In genomic region chr10:3874606-3874987, GRCh38 we compare ENCODE assay signal across 7 cellular contexts.
DNase-seq lines count a peak whose midpoint lies in the region; ATAC-seq and TF ChIP-seq lines count a peak whose summit lies in the region.
"Not testable (repeated sequence)": the region's sequence is repeated elsewhere in the genome, so short reads cannot be mapped to it uniquely, and the experiment has no call there.

No MANE protein-coding gene starts in this region.

- ATAC-seq in activated CD8-positive, alpha-beta T cell treated with anti-CD3 and anti-CD28 coated beads for 36 hours; naive thymus-derived CD4-positive, alpha-beta T cell; stimulated activated naive B cell treated with anti-CD40 and anti-IgM and Interleukin-4, amounts not matched to agents 10 μg/mL and 1 μg/mL and 100 μg/mL, for 72 hours (replicated peaks): not testable (repeated sequence)

- TF ChIP-seq CTCF in MM.1S (IDR thresholded peaks at IDR 0.05; ENCODE audit: low read length); activated CD8-positive, alpha-beta T cell treated with anti-CD3 and anti-CD28 coated beads for 36 hours (IDR thresholded peaks at IDR 0.05); ascending aorta (IDR thresholded peaks at IDR 0.05); esophagus squamous epithelium (IDR thresholded peaks at IDR 0.05): not testable (repeated sequence)

- not testable (repeated sequence) for H3K36me3 Mint-ChIP-seq in activated CD8-positive, alpha-beta T cell treated with anti-CD3 and anti-CD28 coated beads for 36 hours (ENCODE audit: low read depth); naive thymus-derived CD4-positive, alpha-beta T cell; stimulated activated naive B cell treated with anti-CD40 and anti-IgM and Interleukin-4, amounts not matched to agents 10 μg/mL and 1 μg/mL and 100 μg/mL, for 72 hours

- not testable (repeated sequence) for H3K27me3 Mint-ChIP-seq in activated CD8-positive, alpha-beta T cell treated with anti-CD3 and anti-CD28 coated beads for 36 hours; naive thymus-derived CD4-positive, alpha-beta T cell; stimulated activated naive B cell treated with anti-CD40 and anti-IgM and Interleukin-4, amounts not matched to agents 10 μg/mL and 1 μg/mL and 100 μg/mL, for 72 hours

- H3K4me3 Mint-ChIP-seq in activated CD8-positive, alpha-beta T cell treated with anti-CD3 and anti-CD28 coated beads for 36 hours: not testable (repeated sequence)
- peak overlapping the region in 8 of 10 donors; percentile 18 to 83 (median 67) for H3K4me3 Mint-ChIP-seq in naive thymus-derived CD4-positive, alpha-beta T cell
- peak overlapping the region; percentile 52 to 62 for H3K4me3 Mint-ChIP-seq in stimulated activated naive B cell treated with anti-CD40 and anti-IgM and Interleukin-4, amounts not matched to agents 10 μg/mL and 1 μg/mL and 100 μg/mL, for 72 hours

- peaks cover 38% of the 10 kb centered on the region for H3K4me1 Mint-ChIP-seq in activated CD8-positive, alpha-beta T cell treated with anti-CD3 and anti-CD28 coated beads for 36 hours (ENCODE audit: low read depth)
- H3K4me1 Mint-ChIP-seq in naive thymus-derived CD4-positive, alpha-beta T cell: peaks cover 30 to 58% (median 56%) of the 10 kb centered on the region in 7 donors
- H3K4me1 Mint-ChIP-seq in stimulated activated naive B cell treated with anti-CD40 and anti-IgM and Interleukin-4, amounts not matched to agents 10 μg/mL and 1 μg/mL and 100 μg/mL, for 72 hours: peaks cover 42 to 63% of the 10 kb centered on the region in 2 donors

- not testable (repeated sequence) for H3K9me2 ChIP-seq in MM.1S (replicated peaks; ENCODE audit: insufficient read depth, low read length)

- peaks cover 41% of the 10 kb centered on the region for H3K4me1 ChIP-seq in MM.1S (ENCODE audit: low read length)
- not testable (repeated sequence) for H3K4me1 ChIP-seq in ascending aorta
- H3K4me1 ChIP-seq in esophagus squamous epithelium: peaks cover 5 to 31% (median 17%) of the 10 kb centered on the region in 3 donors
- peaks cover 41 to 51% of the 10 kb centered on the region in 2 donors for H3K4me1 ChIP-seq in naive thymus-derived CD4-positive, alpha-beta T cell (ENCODE audit: control insufficient read depth in 2 of 2, insufficient read depth in 2 of 2, low read length in 2 of 2)

- not testable (repeated sequence) for H3K79me2 ChIP-seq in MM.1S (ENCODE audit: low read length)

- peak overlapping the region; percentile 75 for H3K27ac Mint-ChIP-seq in activated CD8-positive, alpha-beta T cell treated with anti-CD3 and anti-CD28 coated beads for 36 hours
- peak overlapping the region; percentile 89 to 98 (median 94) for H3K27ac Mint-ChIP-seq in naive thymus-derived CD4-positive, alpha-beta T cell
- peak overlapping the region; percentile 97 for H3K27ac Mint-ChIP-seq in stimulated activated naive B cell treated with anti-CD40 and anti-IgM and Interleukin-4, amounts not matched to agents 10 μg/mL and 1 μg/mL and 100 μg/mL, for 72 hours

- peak overlapping the region; percentile 91 for H3K9ac ChIP-seq in MM.1S (ENCODE audit: low read length)

- H3K9me3 Mint-ChIP-seq in activated CD8-positive, alpha-beta T cell treated with anti-CD3 and anti-CD28 coated beads for 36 hours; naive thymus-derived CD4-positive, alpha-beta T cell; stimulated activated naive B cell treated with anti-CD40 and anti-IgM and Interleukin-4, amounts not matched to agents 10 μg/mL and 1 μg/mL and 100 μg/mL, for 72 hours: not testable (repeated sequence)

- not testable (repeated sequence) for H3K27me3 ChIP-seq in MM.1S (replicated peaks; ENCODE audit: insufficient read depth, low read length); ascending aorta; esophagus squamous epithelium; naive thymus-derived CD4-positive, alpha-beta T cell (ENCODE audit: control insufficient read depth in 2 of 2, insufficient read depth in 2 of 2, low read length in 2 of 2)

- 0 out of 2 replicates have a peak overlapping the region, but pooled peaks have one; percentile 13 for H2AFZ ChIP-seq in MM.1S (ENCODE audit: low read length)

- not testable (repeated sequence) for H3K36me3 ChIP-seq in MM.1S (replicated peaks; ENCODE audit: insufficient read depth, low read length); ascending aorta; esophagus squamous epithelium; naive thymus-derived CD4-positive, alpha-beta T cell (ENCODE audit: control insufficient read depth in 2 of 3, insufficient read depth in 3 of 3, low read length in 3 of 3)

- H3F3A ChIP-seq in MM.1S (ENCODE audit: insufficient read depth, low read length): peaks cover 27% of the 10 kb centered on the region

- not testable (repeated sequence) for H4K20me1 ChIP-seq in MM.1S (ENCODE audit: insufficient read depth, low read length)

- 39 to 48% methylated on average over 4 of the region's 4 CpGs for WGBS in esophagus squamous epithelium, 2 donors

- H3K4me2 ChIP-seq in MM.1S (ENCODE audit: low read depth, low read length): peak overlapping the region; percentile 75

- peak overlapping the region; percentile 98 for H3K27ac ChIP-seq in MM.1S (ENCODE audit: low read length)
- peak overlapping the region; percentile 10 to 15 for H3K27ac ChIP-seq in ascending aorta
- peak overlapping the region; percentile 19 to 70 (median 36) for H3K27ac ChIP-seq in esophagus squamous epithelium
- H3K27ac ChIP-seq in naive thymus-derived CD4-positive, alpha-beta T cell (ENCODE audit: low read depth, low read length): peak overlapping the region; percentile 66

- CTCF ChIA-PET in activated CD8-positive, alpha-beta T cell treated with anti-CD3 and anti-CD28 coated beads for 36 hours (lab: Charles Lee): interaction anchor here (0.9 to 1.2 kb wide), 3 partner anchors 8 to 85 kb away, joined by 3 to 5 read pairs (median 3); no protein-coding TSS in a partner anchor
- CTCF ChIA-PET in naive thymus-derived CD4-positive, alpha-beta T cell (lab: Charles Lee): interaction anchor here (0.6 to 1.2 kb wide), 2 partner anchors 73 to 422 kb away, joined by 3 to 4 read pairs; no protein-coding TSS in a partner anchor

- not testable (repeated sequence) for DNase-seq in MM.1S; activated CD8-positive, alpha-beta T cell treated with anti-CD3 and anti-CD28 coated beads for 36 hours; ascending aorta (ENCODE audit: low spot score in 2 of 2); esophagus squamous epithelium (lab: John Stamatoyannopoulos, UW); stimulated activated naive B cell treated with anti-CD40 and anti-IgM and Interleukin-4, amounts not matched to agents 10 μg/mL and 1 μg/mL and 100 μg/mL, for 72 hours
- peak in 1 of 9 donors; percentile 20 for DNase-seq in naive thymus-derived CD4-positive, alpha-beta T cell

- H3K4me3 ChIP-seq in GM08714 (ENCODE audit: low read length) (peak overlapping the region; percentile 50; the same call in 1 of the 2 replicates), MM.1S (ENCODE audit: low read length) (peak overlapping the region; percentile 44; the same call in 1 of the 2 replicates)
- not testable (repeated sequence) for H3K4me3 ChIP-seq in ascending aorta, esophagus squamous epithelium
- peak overlapping the region; percentile 20 for H3K4me3 ChIP-seq in naive thymus-derived CD4-positive, alpha-beta T cell (ENCODE audit: low read length)

- not testable (repeated sequence) for H3K9me3 ChIP-seq in MM.1S (replicated peaks; ENCODE audit: insufficient read depth, low read length); ascending aorta; esophagus squamous epithelium; naive thymus-derived CD4-positive, alpha-beta T cell (ENCODE audit: control insufficient read depth in 2 of 3, low read length in 3 of 3)

- intact Hi-C loops in activated CD8-positive, alpha-beta T cell treated with anti-CD3 and anti-CD28 coated beads for 36 hours (cut with micrococcal nuclease); ascending aorta (cut with DNase I); esophagus squamous epithelium (cut with DNase I): not testable (repeated sequence)
- intact Hi-C loops in naive thymus-derived CD4-positive, alpha-beta T cell (cut with micrococcal nuclease): loop anchor here (2.0 to 10.0 kb wide), 4 partner anchors 46 to 700 kb away; partner anchors contain the start of gene PITRM1 (in 1 of the 2)

- TF ChIP-seq POLR2A in esophagus squamous epithelium (IDR thresholded peaks at IDR 0.05): not testable (repeated sequence)

- POLR2A ChIA-PET in activated CD8-positive, alpha-beta T cell treated with anti-CD3 and anti-CD28 coated beads for 36 hours (lab: Charles Lee): interaction anchor here (0.6 to 2.6 kb wide), 10 partner anchors 8 to 192 kb away, joined by 3 to 14 read pairs (median 3); partner anchors contain the start of gene KLF6
- POLR2A ChIA-PET in naive thymus-derived CD4-positive, alpha-beta T cell (lab: Charles Lee): interaction anchor here (1.2 to 5.4 kb wide), 2 partner anchors 45 to 90 kb away, joined by 3 to 74 read pairs; partner anchors contain the start of gene KLF6

Comparison
In these comparisons a context has a peak if more than half of its experiments do, and no peak if none do; other contexts are left out.
1. H3K27ac ChIP-seq: peak in every context shown above with its lines; median percentile 98 in MM.1S; 66 in naive thymus-derived CD4-positive, alpha-beta T cell; 36 in esophagus squamous epithelium; 12 in ascending aorta.